In the genomic region with DNA sequence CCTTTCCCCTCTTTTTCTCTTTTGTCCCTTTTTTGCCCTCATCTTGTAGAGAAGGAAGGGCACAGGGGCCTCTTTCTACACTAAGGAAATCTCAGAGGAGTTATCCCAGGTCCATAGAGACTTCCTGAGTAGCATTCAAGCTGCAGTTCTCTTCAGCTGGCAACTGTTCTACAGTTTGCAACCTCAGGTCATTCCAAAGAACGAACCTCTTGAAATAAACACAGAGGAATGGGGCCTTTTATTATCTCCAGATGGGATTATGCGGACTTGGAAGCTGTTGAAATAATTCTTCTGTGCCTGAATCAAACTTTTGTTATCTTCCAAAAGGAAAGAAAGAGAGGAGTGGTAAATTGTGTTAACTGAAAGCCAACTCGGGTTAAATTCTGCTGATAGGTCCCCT, we compare ENCODE assay signal across 13 cellular contexts. TPM values are rescaled to one million over a fixed set of nuclear protein-coding genes. Genes with fewer than 3 reads are reported as not detected.
A peak's percentile ranks its signal among the peaks of the same experiment; 100 is the strongest.
DNase-seq lines count a peak whose midpoint lies in the region; ATAC-seq and TF ChIP-seq lines count a peak whose summit lies in the region.
"Had no signal": no experiment of that assay in that cellular context is flagged by ENCODE, and none has a peak within 500 bp of the region (broad histone marks: within the 10 kb centered on the region; RNA-seq: fewer than 3 reads in every experiment).

No MANE protein-coding gene starts in this region.

- H2BK12ac ChIP-seq in trophoblast cell (ENCODE audit: low read length): no peak overlapping the region

- no peak overlapping the region for H3K4ac ChIP-seq in trophoblast cell (ENCODE audit: low read depth, low read length)

- peak; percentile 64 to 71 for ATAC-seq in left cardiac atrium
- ATAC-seq in stimulated activated effector memory CD8-positive, alpha-beta T cell treated with anti-CD3 and anti-CD28 coated beads, Interleukin-12 subunit alpha, Interleukin-12 subunit beta, amount 100 ng/mL, for 72 hours: no peak

- TF ChIP-seq CTCF in smooth muscle cell (IDR thresholded peaks at IDR 0.05; ENCODE audit: borderline replicate concordance, insufficient read depth, poor library complexity, severe bottlenecking): no peak
- no peak for TF ChIP-seq CTCF in GM13977 (IDR thresholded peaks at IDR 0.05; ENCODE audit: extremely low read depth, insufficient read depth, missing control alignments)

- DNase-seq in GM03348 (ENCODE audit: low spot score) (peak; percentile 79), amniotic epithelial cell (ENCODE audit: low read depth) (peak; percentile 93), left cardiac atrium (no peak), smooth muscle cell (lab: John Stamatoyannopoulos, UW; ENCODE audit: unreplicated experiment) (no peak), NCI-H1417 treated with DMSO at 0.1 percent for 48 hours (lab: John Stamatoyannopoulos, UW) (no peak), GM13977 (ENCODE audit: low spot score) (no peak), trophoblast cell (no peak)
- no peak for DNase-seq in stimulated activated effector memory CD8-positive, alpha-beta T cell treated with anti-CD3 and anti-CD28 coated beads, Interleukin-12 subunit alpha, Interleukin-12 subunit beta, amount 100 ng/mL, for 72 hours (ENCODE audit: low spot score in 2 of 2)
- DNase-seq: effector memory CD8-positive, alpha-beta T cell; GOT3; NCI-H1092 treated with DMSO at 0.1 percent for 48 hours; WERI-Rb-1 had no signal

- H4K8ac ChIP-seq in trophoblast cell (ENCODE audit: low read depth, low read length): no peak overlapping the region

- H3K4me1 ChIP-seq in smooth muscle cell (ENCODE audit: low read depth): peaks cover 8% of the 10 kb centered on the region
- H3K4me1 ChIP-seq in trophoblast cell (ENCODE audit: control insufficient read depth in 1 of 2, insufficient read depth in 2 of 2, low read length in 2 of 2): no peaks in the 10 kb centered on the region

- H2BK5ac ChIP-seq in trophoblast cell (ENCODE audit: low read depth, low read length, poor library complexity): no peak overlapping the region

- H3K4me1 Mint-ChIP-seq in stimulated activated effector memory CD8-positive, alpha-beta T cell treated with anti-CD3 and anti-CD28 coated beads, Interleukin-12 subunit alpha, Interleukin-12 subunit beta, amount 100 ng/mL, for 72 hours: peaks cover 18% of the 10 kb centered on the region

- in situ Hi-C loops in GM13977 (cut with MboI; ENCODE audit: low pct_unique_long_range_greater_than_20kb, low sequenced_read_pairs, unreplicated experiment): no loop called here

- H3K9me3 ChIP-seq in smooth muscle cell (replicated peaks; ENCODE audit: low read depth) (no peaks in the 10 kb centered on the region), trophoblast cell (ENCODE audit: insufficient read depth, low read depth, low read length) (no peaks in the 10 kb centered on the region)

- no peak overlapping the region for H3K4me3 Mint-ChIP-seq in stimulated activated effector memory CD8-positive, alpha-beta T cell treated with anti-CD3 and anti-CD28 coated beads, Interleukin-12 subunit alpha, Interleukin-12 subunit beta, amount 100 ng/mL, for 72 hours
- H3K4me3 Mint-ChIP-seq: activated T-helper 1 cell treated with anti-CD3 and anti-CD28 coated beads, Interleukin-12 subunit alpha, Interleukin-12 subunit beta, Interleukin-2, Interleukin-4 antibody, amounts not matched to agents 30 ng/mL and 10 ng/mL and 1 ng/mL, durations not matched to agents 14 hours and 24 hours and 36 hours; effector memory CD8-positive, alpha-beta T cell had no signal

- intact Hi-C loops in left cardiac atrium (cut with DNase I): loop anchor here in 1 of 2 donors (10.0 kb wide), 1 partner anchor 131 kb away; no protein-coding TSS in a partner anchor

- H3K18ac ChIP-seq in trophoblast cell (ENCODE audit: low read length): no peak overlapping the region

- H3K27me3 ChIP-seq in smooth muscle cell (ENCODE audit: low read depth): no peaks in the 10 kb centered on the region
- no peaks in the 10 kb centered on the region for H3K27me3 ChIP-seq in trophoblast cell (ENCODE audit: insufficient read depth, low read length)

- WGBS in smooth muscle cell (ENCODE audit: low lambda C conversion rate): 24% methylated on average over 3 of the region's 3 CpGs
- no CpG with 5 or more reads among the region's 3 CpGs for WGBS in trophoblast cell (ENCODE audit: extremely low coverage, insufficient coverage, insufficient read length)

- H3F3A ChIP-seq in smooth muscle cell (ENCODE audit: low read depth): no peaks in the 10 kb centered on the region

- H3K79me1 ChIP-seq in trophoblast cell (ENCODE audit: low read length): no peaks in the 10 kb centered on the region

- H3K79me2 ChIP-seq in smooth muscle cell (ENCODE audit: low read depth) (no peaks in the 10 kb centered on the region), trophoblast cell (ENCODE audit: control insufficient read depth, insufficient read depth, low read length, poor library complexity) (no peaks in the 10 kb centered on the region)

- H3K4me2 ChIP-seq in smooth muscle cell (peak overlapping the region; percentile 66), trophoblast cell (ENCODE audit: low read length) (no peak overlapping the region)

- no peak overlapping the region for H3K14ac ChIP-seq in trophoblast cell (ENCODE audit: low read length)

- H3K27ac ChIP-seq in smooth muscle cell (ENCODE audit: low read depth) (no peak overlapping the region), trophoblast cell (ENCODE audit: low read depth, low read length) (no peak overlapping the region)
- H3K27ac ChIP-seq: WERI-Rb-1 had no signal

- H3K36me3 ChIP-seq in smooth muscle cell (ENCODE audit: low read depth) (no peaks in the 10 kb centered on the region), trophoblast cell (ENCODE audit: control insufficient read depth in 1 of 2, insufficient read depth in 2 of 2, low read length in 2 of 2) (no peaks in the 10 kb centered on the region)
- H3K36me3 ChIP-seq: WERI-Rb-1 had no signal

- H4K91ac ChIP-seq in trophoblast cell (ENCODE audit: low read depth, low read length): no peak overlapping the region

- H3K9me3 Mint-ChIP-seq in stimulated activated effector memory CD8-positive, alpha-beta T cell treated with anti-CD3 and anti-CD28 coated beads, Interleukin-12 subunit alpha, Interleukin-12 subunit beta, amount 100 ng/mL, for 72 hours: no peaks in the 10 kb centered on the region
- H3K9me3 Mint-ChIP-seq: activated T-helper 1 cell treated with anti-CD3 and anti-CD28 coated beads, Interleukin-12 subunit alpha, Interleukin-12 subunit beta, Interleukin-2, Interleukin-4 antibody, amounts not matched to agents 30 ng/mL and 10 ng/mL and 1 ng/mL, durations not matched to agents 14 hours and 24 hours and 36 hours; effector memory CD8-positive, alpha-beta T cell had no signal

- H3K27ac Mint-ChIP-seq in stimulated activated effector memory CD8-positive, alpha-beta T cell treated with anti-CD3 and anti-CD28 coated beads, Interleukin-12 subunit alpha, Interleukin-12 subunit beta, amount 100 ng/mL, for 72 hours: no peak overlapping the region
- H3K27ac Mint-ChIP-seq: effector memory CD8-positive, alpha-beta T cell had no signal

- no peak overlapping the region for H2AK5ac ChIP-seq in trophoblast cell (ENCODE audit: low read length)

- H2BK120ac ChIP-seq in trophoblast cell (ENCODE audit: insufficient read depth, low read length, poor library complexity): no peak overlapping the region

- H3K9ac ChIP-seq in smooth muscle cell (ENCODE audit: low read depth) (no peak overlapping the region), trophoblast cell (ENCODE audit: low read length) (no peak overlapping the region)

- H4K12ac ChIP-seq in trophoblast cell (ENCODE audit: low read depth, low read length): no peak overlapping the region

- no peak overlapping the region for H3K4me3 ChIP-seq in smooth muscle cell
- H3K4me3 ChIP-seq in trophoblast cell (ENCODE audit: low read depth, low read length): no peak overlapping the region

- H3K36me3 Mint-ChIP-seq in stimulated activated effector memory CD8-positive, alpha-beta T cell treated with anti-CD3 and anti-CD28 coated beads, Interleukin-12 subunit alpha, Interleukin-12 subunit beta, amount 100 ng/mL, for 72 hours: no peaks in the 10 kb centered on the region

- no peak overlapping the region for H3K23ac ChIP-seq in trophoblast cell (ENCODE audit: low read length)

- no peaks in the 10 kb centered on the region for H4K20me1 ChIP-seq in smooth muscle cell (ENCODE audit: low read depth)

- no peak overlapping the region for H2AFZ ChIP-seq in smooth muscle cell (ENCODE audit: low read depth)
- H2AFZ ChIP-seq in trophoblast cell (ENCODE audit: insufficient read depth, low read length, poor library complexity): no peak overlapping the region

RNA-seq across cellular contexts. Expression of gene NFE2L2, which starts 31.0 kb away (rescaled TPM):
- total RNA-seq in left cardiac atrium (10 to 100 TPM; 68.4 to 69.0 TPM), smooth muscle cell (110 and 118 TPM in 2 replicates)
- 64.4 and 68.9 TPM in 2 replicates for polyA plus RNA-seq in smooth muscle cell
- polyA plus RNA-seq in trophoblast cell (2013): 78.1 and 80.1 TPM in 2 replicates

Comparison
In these comparisons a context has a peak if more than half of its experiments do, and no peak if none do; other contexts are left out.
1. DNase-seq: peak in GM03348 (single experiment) and amniotic epithelial cell (single experiment); none in left cardiac atrium (single experiment), smooth muscle cell (single experiment), stimulated activated effector memory CD8-positive, alpha-beta T cell treated with anti-CD3 and anti-CD28 coated beads, Interleukin-12 subunit alpha, Interleukin-12 subunit beta, amount 100 ng/mL, for 72 hours (0 of 2), NCI-H1417 treated with DMSO at 0.1 percent for 48 hours (single experiment), GM13977 (single experiment) and trophoblast cell (0 of 2).